Comparison of ENCODE assay signal across 13 cellular contexts in the genomic region with DNA sequence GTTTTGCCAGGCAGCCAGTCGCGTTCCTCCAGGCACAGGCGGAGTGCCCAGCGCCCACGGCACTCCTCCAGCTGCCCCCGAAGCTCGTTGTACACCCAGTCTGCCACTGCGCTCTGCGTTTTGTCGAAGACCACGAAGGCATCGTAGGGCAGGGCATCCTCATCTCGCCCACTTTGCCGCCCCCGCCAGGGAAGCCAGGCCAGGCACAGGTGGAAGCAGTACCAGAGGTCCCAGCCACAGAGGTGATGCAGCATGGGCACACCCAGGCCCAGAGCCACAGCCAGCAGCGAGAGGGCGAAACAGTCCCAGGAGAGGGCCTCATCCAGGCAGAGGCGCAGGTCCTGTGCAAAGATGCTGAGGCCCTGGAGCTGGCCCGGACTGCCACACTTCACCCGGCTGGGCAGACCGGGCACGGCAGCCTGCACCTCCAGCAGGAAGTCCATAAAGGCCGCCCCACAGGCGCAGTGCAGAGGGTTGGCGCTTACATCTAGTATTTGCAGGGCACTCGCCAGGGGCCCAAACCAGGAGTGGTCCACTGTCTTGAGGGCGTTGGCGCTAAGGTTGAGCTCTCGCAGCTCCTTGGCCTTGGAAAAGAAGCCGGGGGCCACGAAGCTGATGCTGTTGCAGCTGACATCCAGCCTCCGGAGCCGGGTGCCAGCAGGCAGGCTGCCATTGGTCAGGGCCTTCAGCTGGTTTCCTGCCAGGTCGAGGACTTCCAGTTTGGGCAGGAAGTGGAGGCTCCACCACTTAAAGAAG. TPM values are rescaled to one million over a fixed set of nuclear protein-coding genes. Genes with fewer than 3 reads are reported as not detected.
DNase-seq lines count a peak whose midpoint lies in the region; ATAC-seq, FAIRE-seq and TF ChIP-seq lines count a peak whose summit lies in the region.
"Had no signal": no experiment of that assay in that cellular context is flagged by ENCODE, and none has a peak within 500 bp of the region (broad histone marks: within the 10 kb centered on the region; RNA-seq: fewer than 3 reads in every experiment).

No MANE protein-coding gene starts in this region.

- 92% methylated on average over 34 of the region's 34 CpGs; no CpG with 5 or more reads in 1 of the 2 experiments for WGBS in H1 (ENCODE audit: extremely low coverage in 1 of 2, insufficient coverage in 1 of 2, insufficient read length in 1 of 2, insufficient replicate concordance in 2 of 2, low coverage in 1 of 2, low lambda C conversion rate in 2 of 2, missing lambda C conversion rate in 1 of 2), 2 experiments
- 94% methylated on average over 34 of the region's 34 CpGs for WGBS in mesenchymal stem cell

- H3K4ac ChIP-seq in H1 (replicated peaks; ENCODE audit: insufficient read length, low read depth, low read length) (no peak overlapping the region), mesenchymal stem cell (ENCODE audit: low read depth in 1 of 2, low read length in 2 of 2) (no peak overlapping the region)

- no peak overlapping the region for H2BK20ac ChIP-seq in H1 (ENCODE audit: low read length)

- H3K4me3 ChIP-seq in H1 (ENCODE audit: extremely low read depth in 1 of 4, insufficient read depth in 2 of 4, low read depth in 3 of 4, low read length in 4 of 4) (no peak overlapping the region), mesenchymal stem cell (ENCODE audit: insufficient read depth in 1 of 2, low read depth in 1 of 2, low read length in 2 of 2) (no peak overlapping the region), kidney (ENCODE audit: low read length in 2 of 2) (no peak overlapping the region)
- H3K4me3 ChIP-seq: GM23248, right lobe of liver had no signal

- H2AK5ac ChIP-seq in H1 (ENCODE audit: low read depth, low read length): no peak overlapping the region
- no peak overlapping the region for H2AK5ac ChIP-seq in mesenchymal stem cell (ENCODE audit: low read length, severe bottlenecking)

- H3K23me2 ChIP-seq in H1 (ENCODE audit: low read depth, low read length): no peaks in the 10 kb centered on the region

- FAIRE-seq in H1 (lab: Jason Lieb, UNC): no peak
- FAIRE-seq in kidney (lab: Jason Lieb, UNC): no peak

- no peaks in the 10 kb centered on the region for H3K79me2 ChIP-seq in H1 (ENCODE audit: control insufficient read depth in 1 of 2, insufficient read depth in 2 of 2, low read length in 2 of 2)

- H2BK120ac ChIP-seq in H1 (replicated peaks; ENCODE audit: low read depth, low read length): no peak overlapping the region
- no peak overlapping the region for H2BK120ac ChIP-seq in mesenchymal stem cell (ENCODE audit: low read depth, low read length)

- no peaks in the 10 kb centered on the region for H3K27me3 ChIP-seq in H1 (replicated peaks in 1 of 4; ENCODE audit: control insufficient read depth in 3 of 4, extremely low read depth in 1 of 4, insufficient read depth in 3 of 4, low read length in 3 of 4)
- H3K27me3 ChIP-seq in mesenchymal stem cell (ENCODE audit: control insufficient read depth in 1 of 2, insufficient read depth in 1 of 2, low read length in 2 of 2): peaks cover 0 to 7% of the 10 kb centered on the region in 2 experiments
- H3K27me3 ChIP-seq: heart right ventricle, right lobe of liver had no signal

- TF ChIP-seq EP300 in H1 (IDR thresholded peaks at IDR 0.05; ENCODE audit: borderline replicate concordance in 1 of 2, low read depth in 2 of 2, low read length in 2 of 2): no peak

- H2AFZ ChIP-seq in H1 (ENCODE audit: low read length) (no peak overlapping the region), mesenchymal stem cell (ENCODE audit: low read depth, low read length) (no peak overlapping the region)
- H2AFZ ChIP-seq: GM23248 had no signal

- no peak overlapping the region for H3K23ac ChIP-seq in H1 (ENCODE audit: insufficient read length)
- no peak overlapping the region for H3K23ac ChIP-seq in mesenchymal stem cell (ENCODE audit: low read length in 2 of 2)

- H3K79me1 ChIP-seq in H1 (ENCODE audit: low read depth, low read length) (no peaks in the 10 kb centered on the region), mesenchymal stem cell (replicated peaks; ENCODE audit: low read length, poor library complexity, severe bottlenecking) (no peaks in the 10 kb centered on the region)

- H3K4me1 ChIP-seq in H1 (replicated peaks in 1 of 4; ENCODE audit: control insufficient read depth in 3 of 4, insufficient read depth in 4 of 4, low read length in 3 of 4) (peaks cover 0 to 4% (median 3%) of the 10 kb centered on the region in 4 experiments; a peak in 5 of 7 replicates), mesenchymal stem cell (ENCODE audit: control insufficient read depth, insufficient read depth, low read depth, low read length) (peaks cover 8% of the 10 kb centered on the region), kidney (ENCODE audit: control insufficient read depth in 1 of 2, insufficient read depth in 1 of 2, low read depth in 1 of 2, low read length in 2 of 2) (peaks cover 4 to 28% of the 10 kb centered on the region in 2 donors)

- H2BK12ac ChIP-seq in H1 (ENCODE audit: low read depth, low read length) (0 out of 2 replicates have a peak overlapping the region, but pooled peaks have one; percentile 9), mesenchymal stem cell (ENCODE audit: low read length in 2 of 2) (no peak overlapping the region)

- no peaks in the 10 kb centered on the region for H3K36me3 ChIP-seq in H1 (ENCODE audit: control insufficient read depth in 2 of 4, insufficient read depth in 4 of 4, low read length in 3 of 4)
- H3K36me3 ChIP-seq in mesenchymal stem cell (ENCODE audit: control insufficient read depth in 1 of 2, insufficient read depth in 2 of 2, low read depth in 1 of 2, low read length in 2 of 2): no peaks in the 10 kb centered on the region
- no peaks in the 10 kb centered on the region for H3K36me3 ChIP-seq in kidney (ENCODE audit: control insufficient read depth in 1 of 2, insufficient read depth in 2 of 2, low read length in 2 of 2)
- H3K36me3 ChIP-seq: heart right ventricle, right lobe of liver had no signal

- no peak for ATAC-seq in HG03280 (IDR thresholded peaks at IDR 0.05; ENCODE audit: unreplicated experiment)
- ATAC-seq: heart right ventricle, right lobe of liver had no signal

- no peaks in the 10 kb centered on the region for H3K9me3 ChIP-seq in H1 (ENCODE audit: insufficient read depth in 2 of 2, low read depth in 1 of 2, low read length in 1 of 2)
- H3K9me3 ChIP-seq in mesenchymal stem cell (ENCODE audit: control insufficient read depth, low read length): no peaks in the 10 kb centered on the region
- H3K9me3 ChIP-seq in kidney (ENCODE audit: control insufficient read depth in 1 of 2, low read length in 2 of 2): no peaks in the 10 kb centered on the region
- H3K9me3 ChIP-seq: heart right ventricle, right lobe of liver had no signal

- no peak overlapping the region for H3K18ac ChIP-seq in H1 (ENCODE audit: extremely low read depth, low read length)
- no peak overlapping the region for H3K18ac ChIP-seq in mesenchymal stem cell (ENCODE audit: low read depth in 1 of 2, low read length in 2 of 2)

- CTCF ChIA-PET in H1 (lab: Charles Lee; ENCODE audit: partially characterized antibody): interaction anchor here (0.8 to 20.4 kb wide), 38 partner anchors 11 to 225 kb away, joined by 3 to 336 read pairs (median 6); a partner anchor contains a TSS

- TF ChIP-seq CTCF in H1 (IDR thresholded peaks at IDR 0.05; ENCODE audit: control extremely low read depth in 1 of 3, insufficient read depth in 1 of 3, low read depth in 1 of 3, low read length in 3 of 3) (no peak), kidney (IDR thresholded peaks at IDR 0.05; ENCODE audit: borderline replicate concordance, extremely low read depth, insufficient read depth) (no peak)

- POLR2A ChIA-PET in H1 (lab: Charles Lee; ENCODE audit: partially characterized antibody): interaction anchor here (1.0 to 2.4 kb wide), 8 partner anchors 12 to 229 kb away, joined by 3 to 7 read pairs (median 4); a partner anchor contains a TSS

- DNase-seq in stimulated activated CD4-positive, alpha-beta T cell treated with anti-CD3 and anti-CD28 coated beads, Interleukin-1b, Interleukin-23, amount 100 ng/mL, for 48 hours: peak; percentile 49
- DNase-seq in stimulated activated CD4-positive, alpha-beta T cell treated with anti-CD3 and anti-CD28 coated beads, Interleukin-12 subunit alpha, Interleukin-12 subunit beta, amount 100 ng/mL, for 4 hours: no peak
- DNase-seq in activated T-cell treated with anti-CD3 and anti-CD28 coated beads, Interleukin-2, amount 50 U/mL, for 1 hour: peak; percentile 63
- DNase-seq in H1 (ENCODE audit: low read depth in 1 of 2, low spot score in 2 of 2) (peak in 1 of 2 experiments; percentile 44), COR-L47 (lab: John Stamatoyannopoulos, UW) (no peak), mesenchymal stem cell (no peak), kidney (no peak)
- DNase-seq: GM23248, NCI-H774 had no signal

- no peak for TF ChIP-seq POLR2A in H1 (IDR thresholded peaks at IDR 0.05; ENCODE audit: control extremely low read depth in 1 of 2, low read depth in 2 of 2, low read length in 2 of 2)

- no peak overlapping the region for H4K5ac ChIP-seq in H1 (ENCODE audit: insufficient read length, low read depth, low read length)

- TF ChIP-seq RAD21 in H1 (IDR thresholded peaks at IDR 0.05 in 1 of 2, conservative IDR thresholded peaks at IDR 0.05 in 1 of 2; ENCODE audit: low read depth in 2 of 2, low read length in 2 of 2): no peak

- H3K27ac ChIP-seq in H1 (ENCODE audit: low read depth, low read length) (no peak overlapping the region), mesenchymal stem cell (ENCODE audit: low read length, poor library complexity, severe bottlenecking) (no peak overlapping the region), kidney (ENCODE audit: low read depth in 2 of 2, low read length in 2 of 2) (no peak overlapping the region)
- H3K27ac ChIP-seq: GM23248, right lobe of liver had no signal

- H4K20me1 ChIP-seq in H1 (replicated peaks in 1 of 2; ENCODE audit: control insufficient read depth in 1 of 2, insufficient read depth in 2 of 2, low read length in 2 of 2): no peaks in the 10 kb centered on the region

- H3K56ac ChIP-seq in H1 (replicated peaks; ENCODE audit: insufficient read length, low read depth, low read length): no peak overlapping the region

- H4K8ac ChIP-seq in H1 (ENCODE audit: extremely low read depth, insufficient read depth, low read length) (peak overlapping the region; percentile 14; the same call in 1 of the 2 replicates), mesenchymal stem cell (ENCODE audit: low read length) (no peak overlapping the region)

- no peak overlapping the region for H3K4me2 ChIP-seq in H1 (ENCODE audit: insufficient read depth in 1 of 2, low read depth in 2 of 2, low read length in 2 of 2)
- no peak overlapping the region for H3K4me2 ChIP-seq in mesenchymal stem cell (ENCODE audit: low read length, poor library complexity, severe bottlenecking)

- H2BK15ac ChIP-seq in H1 (ENCODE audit: low read length) (no peak overlapping the region), mesenchymal stem cell (ENCODE audit: low read depth, poor library complexity, severe bottlenecking) (no peak overlapping the region)

- no peak overlapping the region for H3K9ac ChIP-seq in H1 (replicated peaks in 1 of 4; ENCODE audit: extremely low read depth in 1 of 4, low read depth in 3 of 4, low read length in 3 of 4)
- no peak overlapping the region for H3K9ac ChIP-seq in mesenchymal stem cell (ENCODE audit: low read length)
- no peak overlapping the region for H3K9ac ChIP-seq in kidney (ENCODE audit: low read length in 2 of 2)
- H3K9ac ChIP-seq: GM23248 had no signal

- intact Hi-C loops in kidney (cut with DNase I): loop anchor here (10.0 kb wide), 1 partner anchor 123 kb away; no protein-coding TSS in a partner anchor

- H3K14ac ChIP-seq in H1 (ENCODE audit: insufficient read length) (no peak overlapping the region), mesenchymal stem cell (ENCODE audit: low read length in 2 of 2) (no peak overlapping the region)

- H4K91ac ChIP-seq in H1 (replicated peaks; ENCODE audit: insufficient read length, low read length) (no peak overlapping the region), mesenchymal stem cell (ENCODE audit: low read length) (no peak overlapping the region)

- H2BK5ac ChIP-seq in H1 (ENCODE audit: low read depth, low read length) (no peak overlapping the region), mesenchymal stem cell (ENCODE audit: low read depth, low read length, poor library complexity, severe bottlenecking) (no peak overlapping the region)

RNA-seq across cellular contexts. Expression of a gene that starts 3.7 kb away (rescaled TPM):
- total RNA-seq in H1 (2021; fragmentation: NEBNext Ultra II Directional; extraction: Animal tissue kit (Norgen Biotek cat#: 25700)): not detected in 2 replicates
- 0.05 and 0.06 TPM in 2 replicates for polyA plus RNA-seq in H1 (2011; rRNA removed)
- polyA plus RNA-seq in H1 (2011; cell fraction: cytosol; rRNA removed): not detected
- polyA plus RNA-seq in H1 (2011; cell fraction: nucleus; rRNA removed): not detected
- polyA plus RNA-seq in H1 (2012, experiment 1 of 2): 0.08 to 0.11 TPM in 2 of 4 replicates, not detected in the others
- not detected for polyA plus RNA-seq in H1 (2012, experiment 2 of 2)
- polyA plus RNA-seq in H1 (2013, experiment 1 of 2): not detected
- not detected for polyA plus RNA-seq in H1 (2013, experiment 2 of 2)
- polyA minus RNA-seq in H1 (2011; rRNA and poly(A)+ RNA removed): 0.06 TPM in 1 of 2 replicates, not detected in the other
- polyA minus RNA-seq in H1 (2011; cell fraction: cytosol; rRNA and poly(A)+ RNA removed): not detected
- not detected for polyA minus RNA-seq in H1 (2011; cell fraction: nucleus; rRNA and poly(A)+ RNA removed)
- not detected for polyA plus RNA-seq in mesenchymal stem cell (2013, experiment 1 of 2)
- polyA plus RNA-seq in mesenchymal stem cell (2013, experiment 2 of 2): 0.01 TPM
- 0.94 TPM for total RNA-seq in kidney
- not detected for polyA plus RNA-seq in kidney (ENCODE audit: insufficient read depth, low read depth, low replicate concordance)
- total RNA-seq: GM23248, M059J had no signal
- polyA plus RNA-seq: GM23248 had no signal

RNA-seq across cellular contexts. Expression of a gene that starts 17.2 kb away (rescaled TPM):
- total RNA-seq in H1 (2021; fragmentation: NEBNext Ultra II Directional; extraction: Animal tissue kit (Norgen Biotek cat#: 25700)): 62.6 and 65.2 TPM in 2 replicates
- 90.4 and 135 TPM in 2 replicates for polyA plus RNA-seq in H1 (2011; rRNA removed)
- polyA plus RNA-seq in H1 (2011; cell fraction: cytosol; rRNA removed): 119 TPM
- 109 TPM for polyA plus RNA-seq in H1 (2011; cell fraction: nucleus; rRNA removed)
- polyA plus RNA-seq in H1 (2012, experiment 1 of 2): 54.0 to 76.2 TPM (median 70.9 TPM) in 4 replicates
- 80.6 TPM for polyA plus RNA-seq in H1 (2012, experiment 2 of 2)
- polyA plus RNA-seq in H1 (2013, experiment 1 of 2): 44.5 TPM
- 43.3 TPM for polyA plus RNA-seq in H1 (2013, experiment 2 of 2)
- polyA minus RNA-seq in H1 (2011; rRNA and poly(A)+ RNA removed): 48.4 and 59.6 TPM in 2 replicates
- 55.5 TPM for polyA minus RNA-seq in H1 (2011; cell fraction: cytosol; rRNA and poly(A)+ RNA removed)
- polyA minus RNA-seq in H1 (2011; cell fraction: nucleus; rRNA and poly(A)+ RNA removed): 25.6 TPM
- 91.9 TPM for polyA plus RNA-seq in mesenchymal stem cell (2013, experiment 1 of 2)
- polyA plus RNA-seq in mesenchymal stem cell (2013, experiment 2 of 2): 91.8 TPM
- total RNA-seq in kidney: 59.9 TPM
- polyA plus RNA-seq in kidney (ENCODE audit: insufficient read depth, low read depth, low replicate concordance): 44.0 TPM

RNA-seq across cellular contexts. Expression of a gene that starts 23.8 kb away (rescaled TPM):
- total RNA-seq in H1 (2021; fragmentation: NEBNext Ultra II Directional; extraction: Animal tissue kit (Norgen Biotek cat#: 25700)): 45.2 and 45.9 TPM in 2 replicates
- 84.4 and 87.7 TPM in 2 replicates for polyA plus RNA-seq in H1 (2011; rRNA removed)
- 64.0 TPM for polyA plus RNA-seq in H1 (2011; cell fraction: cytosol; rRNA removed)
- 66.4 TPM for polyA plus RNA-seq in H1 (2011; cell fraction: nucleus; rRNA removed)
- 57.7 to 63.5 TPM (median 60.7 TPM) in 4 replicates for polyA plus RNA-seq in H1 (2012, experiment 1 of 2)
- 49.0 TPM for polyA plus RNA-seq in H1 (2012, experiment 2 of 2)
- polyA plus RNA-seq in H1 (2013, experiment 1 of 2): 34.1 TPM
- polyA plus RNA-seq in H1 (2013, experiment 2 of 2): 31.3 TPM
- 57.3 and 64.7 TPM in 2 replicates for polyA minus RNA-seq in H1 (2011; rRNA and poly(A)+ RNA removed)
- 30.9 TPM for polyA minus RNA-seq in H1 (2011; cell fraction: cytosol; rRNA and poly(A)+ RNA removed)
- 24.2 TPM for polyA minus RNA-seq in H1 (2011; cell fraction: nucleus; rRNA and poly(A)+ RNA removed)
- polyA plus RNA-seq in mesenchymal stem cell (2013, experiment 1 of 2): 64.5 TPM
- 61.9 TPM for polyA plus RNA-seq in mesenchymal stem cell (2013, experiment 2 of 2)
- total RNA-seq in kidney: 42.8 TPM
- 77.2 TPM for polyA plus RNA-seq in kidney (ENCODE audit: insufficient read depth, low read depth, low replicate concordance)

RNA-seq across cellular contexts. Expression of a gene that starts 23.8 kb away (rescaled TPM):
- 5.2 and 5.4 TPM in 2 replicates for total RNA-seq in H1 (2021; fragmentation: NEBNext Ultra II Directional; extraction: Animal tissue kit (Norgen Biotek cat#: 25700))
- 5.1 and 6.3 TPM in 2 replicates for polyA plus RNA-seq in H1 (2011; rRNA removed)
- 6.3 TPM for polyA plus RNA-seq in H1 (2011; cell fraction: cytosol; rRNA removed)
- 15.4 TPM for polyA plus RNA-seq in H1 (2011; cell fraction: nucleus; rRNA removed)
- 4.8 to 6.4 TPM (median 5.3 TPM) in 4 replicates for polyA plus RNA-seq in H1 (2012, experiment 1 of 2)
- 5.8 TPM for polyA plus RNA-seq in H1 (2012, experiment 2 of 2)
- polyA plus RNA-seq in H1 (2013, experiment 1 of 2): 2.7 TPM
- 3.0 TPM for polyA plus RNA-seq in H1 (2013, experiment 2 of 2)
- 7.5 and 11.2 TPM in 2 replicates for polyA minus RNA-seq in H1 (2011; rRNA and poly(A)+ RNA removed)
- polyA minus RNA-seq in H1 (2011; cell fraction: cytosol; rRNA and poly(A)+ RNA removed): 5.2 TPM
- polyA minus RNA-seq in H1 (2011; cell fraction: nucleus; rRNA and poly(A)+ RNA removed): 2.0 TPM
- polyA plus RNA-seq in mesenchymal stem cell (2013, experiment 1 of 2): 11.3 TPM
- polyA plus RNA-seq in mesenchymal stem cell (2013, experiment 2 of 2): 10.9 TPM
- 32.5 TPM for total RNA-seq in kidney
- 23.2 TPM for polyA plus RNA-seq in kidney (ENCODE audit: insufficient read depth, low read depth, low replicate concordance)

RNA-seq across cellular contexts. Expression of a gene that starts 56.7 kb away (rescaled TPM):
- total RNA-seq in H1 (2021; fragmentation: NEBNext Ultra II Directional; extraction: Animal tissue kit (Norgen Biotek cat#: 25700)): 77.2 and 82.7 TPM in 2 replicates
- 25.8 and 33.5 TPM in 2 replicates for polyA plus RNA-seq in H1 (2011; rRNA removed)
- polyA plus RNA-seq in H1 (2011; cell fraction: cytosol; rRNA removed): 39.1 TPM
- 15.2 TPM for polyA plus RNA-seq in H1 (2011; cell fraction: nucleus; rRNA removed)
- polyA plus RNA-seq in H1 (2012, experiment 1 of 2): 51.4 to 74.4 TPM (median 59.0 TPM) in 4 replicates
- polyA plus RNA-seq in H1 (2012, experiment 2 of 2): 15.1 TPM
- polyA plus RNA-seq in H1 (2013, experiment 1 of 2): 26.5 TPM
- 26.3 TPM for polyA plus RNA-seq in H1 (2013, experiment 2 of 2)
- polyA minus RNA-seq in H1 (2011; rRNA and poly(A)+ RNA removed): 75.6 and 86.5 TPM in 2 replicates
- 38.2 TPM for polyA minus RNA-seq in H1 (2011; cell fraction: cytosol; rRNA and poly(A)+ RNA removed)
- polyA minus RNA-seq in H1 (2011; cell fraction: nucleus; rRNA and poly(A)+ RNA removed): 25.1 TPM
- polyA plus RNA-seq in mesenchymal stem cell (2013, experiment 1 of 2): 29.2 TPM
- polyA plus RNA-seq in mesenchymal stem cell (2013, experiment 2 of 2): 30.0 TPM
- total RNA-seq in kidney: 75.8 TPM
- 20.9 TPM for polyA plus RNA-seq in kidney (ENCODE audit: insufficient read depth, low read depth, low replicate concordance)

Comparison
In these comparisons a context has a peak if more than half of its experiments do, and no peak if none do; other contexts are left out.
1. DNase-seq: peak in stimulated activated CD4-positive, alpha-beta T cell treated with anti-CD3 and anti-CD28 coated beads, Interleukin-1b, Interleukin-23, amount 100 ng/mL, for 48 hours (single experiment) and activated T-cell treated with anti-CD3 and anti-CD28 coated beads, Interleukin-2, amount 50 U/mL, for 1 hour (single experiment); none in stimulated activated CD4-positive, alpha-beta T cell treated with anti-CD3 and anti-CD28 coated beads, Interleukin-12 subunit alpha, Interleukin-12 subunit beta, amount 100 ng/mL, for 4 hours (single experiment), COR-L47 (single experiment), mesenchymal stem cell (single experiment) and kidney (single experiment).